ENCODE assay signal across 8 cellular contexts in genomic region chr4:26860922-26861433, GRCh38.
DNase-seq lines count a peak whose midpoint lies in the region; ATAC-seq and TF ChIP-seq lines count a peak whose summit lies in the region.

No MANE protein-coding gene starts in this region.

- H2AFZ ChIP-seq in parathyroid adenoma = peak overlapping the region; percentile 73

- H3K9me3 ChIP-seq in parathyroid adenoma (ENCODE audit: control insufficient read depth, low read length) = no peaks in the 10 kb centered on the region

- peak overlapping the region; percentile 81 for H3K27ac ChIP-seq in parathyroid adenoma

- H3K9me3 Mint-ChIP-seq in activated naive CD4-positive, alpha-beta T cell treated with anti-CD3 and anti-CD28 coated beads, Interleukin-2, amount 10 ng/mL, durations not matched to agents 7 days and 5 days = no peaks in the 10 kb centered on the region

- TF ChIP-seq CTCF in parathyroid adenoma (IDR thresholded peaks at IDR 0.05) = no peak

- H3K36me3 Mint-ChIP-seq in activated naive CD4-positive, alpha-beta T cell treated with anti-CD3 and anti-CD28 coated beads, Interleukin-2, amount 10 ng/mL, durations not matched to agents 7 days and 5 days = peaks cover 13% of the 10 kb centered on the region

- H3K4me1 ChIP-seq in parathyroid adenoma = peaks cover 7% of the 10 kb centered on the region

- peak overlapping the region; percentile 98 for H3K4me3 Mint-ChIP-seq in activated naive CD4-positive, alpha-beta T cell treated with anti-CD3 and anti-CD28 coated beads, Interleukin-2, amount 10 ng/mL, durations not matched to agents 7 days and 5 days

- peak overlapping the region; percentile 96 for H3K4me2 ChIP-seq in parathyroid adenoma (ENCODE audit: low read length)

- ATAC-seq in GM19025 (IDR thresholded peaks at IDR 0.05; ENCODE audit: low read depth, unreplicated experiment) (peak; percentile 17), HG03175 (IDR thresholded peaks at IDR 0.05; ENCODE audit: unreplicated experiment) (peak; percentile 28)

- H3K27ac Mint-ChIP-seq in activated naive CD4-positive, alpha-beta T cell treated with anti-CD3 and anti-CD28 coated beads, Interleukin-2, amount 10 ng/mL, durations not matched to agents 7 days and 5 days = peak overlapping the region; percentile 99

- H3K36me3 ChIP-seq in parathyroid adenoma (ENCODE audit: control insufficient read depth, insufficient read depth, low read length) = no peaks in the 10 kb centered on the region

- H3K79me2 ChIP-seq in parathyroid adenoma = peaks cover 4% of the 10 kb centered on the region

- H3K27me3 ChIP-seq in parathyroid adenoma (ENCODE audit: control insufficient read depth, insufficient read depth, low read length) = no peaks in the 10 kb centered on the region

- peaks cover 60% of the 10 kb centered on the region for H3K4me1 Mint-ChIP-seq in activated naive CD4-positive, alpha-beta T cell treated with anti-CD3 and anti-CD28 coated beads, Interleukin-2, amount 10 ng/mL, durations not matched to agents 7 days and 5 days

- CTCF ChIA-PET in activated naive CD4-positive, alpha-beta T cell treated with anti-CD3 and anti-CD28 coated beads, Interleukin-2, amount 10 ng/mL, durations not matched to agents 7 days and 5 days (lab: Charles Lee) = interaction anchor here (0.5 to 3.3 kb wide), 6 partner anchors 12 to 149 kb away, joined by 3 to 15 read pairs (median 4); no protein-coding TSS in a partner anchor

- no peak overlapping the region for H3K9ac ChIP-seq in parathyroid adenoma

- H3K27me3 Mint-ChIP-seq in activated naive CD4-positive, alpha-beta T cell treated with anti-CD3 and anti-CD28 coated beads, Interleukin-2, amount 10 ng/mL, durations not matched to agents 7 days and 5 days = peaks cover 4% of the 10 kb centered on the region

- DNase-seq in Ammon's horn (ENCODE audit: low spot score) = peak; percentile 55
- DNase-seq in RPMI8226 = peak; percentile 56
- peak; percentile 68 for DNase-seq in activated naive CD4-positive, alpha-beta T cell treated with anti-CD3 and anti-CD28 coated beads, Interleukin-2, amount 10 ng/mL, durations not matched to agents 7 days and 5 days
- DNase-seq in glomerular visceral epithelial cell (ENCODE audit: extremely low spot score) = peak; percentile 61
- no peak for DNase-seq in inferior parietal cortex (ENCODE audit: extremely low spot score)

- H3K4me3 ChIP-seq in parathyroid adenoma (ENCODE audit: low read depth, low read length) = peak overlapping the region; percentile 95
